Comparison of ENCODE assay signal across 8 cellular contexts in the genomic region with DNA sequence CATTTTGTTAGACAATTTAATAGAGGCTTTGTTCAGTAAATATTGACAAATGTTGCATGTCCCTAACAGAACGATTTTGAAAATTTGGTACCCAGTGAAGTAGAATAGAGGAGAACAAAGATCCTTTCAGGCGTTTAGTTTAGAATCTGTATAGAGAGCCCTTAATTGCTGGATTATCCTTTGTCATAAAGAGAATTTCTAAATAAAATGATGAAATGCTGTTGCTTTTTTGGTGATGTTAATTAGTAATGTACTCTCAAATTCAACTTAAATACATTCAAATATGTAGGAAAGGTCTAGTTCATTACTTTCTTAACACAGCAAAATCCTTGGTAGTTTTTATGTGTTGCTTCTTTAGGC. TPM values are rescaled to one million over a fixed set of nuclear protein-coding genes. Genes with fewer than 3 reads are reported as not detected.
DNase-seq lines count a peak whose midpoint lies in the region; ATAC-seq and TF ChIP-seq lines count a peak whose summit lies in the region.

No MANE protein-coding gene starts in this region.

- intact Hi-C loops in head of caudate nucleus (cut with DNase I) = loop anchor here (1.0 to 10.0 kb wide), 2 partner anchors 21 to 74 kb away; no protein-coding TSS in a partner anchor

- ATAC-seq in HG02973 (IDR thresholded peaks at IDR 0.05; ENCODE audit: unreplicated experiment) = no peak

- H3K27ac ChIP-seq in SJCRH30 = peak overlapping the region; percentile 86

- no peaks in the 10 kb centered on the region for H3K4me1 ChIP-seq in SJCRH30

- TF ChIP-seq CTCF in fibroblast of mammary gland (conservative IDR thresholded peaks at IDR 0.05; ENCODE audit: control insufficient read depth, insufficient read depth, low read depth, low read length) (no peak), retinal pigment epithelial cell (conservative IDR thresholded peaks at IDR 0.05; ENCODE audit: low read depth, low read length) (no peak)

- peaks cover 18% of the 10 kb centered on the region for H3K36me3 ChIP-seq in SJCRH30

- H3K4me3 ChIP-seq in GM08714 (ENCODE audit: low read length) (peak overlapping the region; percentile 95), SJCRH30 (peak overlapping the region; percentile 78), fibroblast of mammary gland (ENCODE audit: control insufficient read depth, low read depth, low read length) (peak overlapping the region; percentile 78), retinal pigment epithelial cell (ENCODE audit: low read length) (peak overlapping the region; percentile 96)

- DNase-seq in SJCRH30 (no peak), fibroblast of mammary gland (ENCODE audit: low read depth) (no peak), retinal pigment epithelial cell (ENCODE audit: low read depth) (no peak), head of caudate nucleus (no peak), UCSD-AML1 (lab: John Stamatoyannopoulos, UW; ENCODE audit: unreplicated experiment) (no peak), GDM1 (lab: John Stamatoyannopoulos, UW) (no peak)

- no peaks in the 10 kb centered on the region for H3K27me3 ChIP-seq in SJCRH30

- no peaks in the 10 kb centered on the region for H3K9me3 ChIP-seq in SJCRH30 (replicated peaks)

RNA-seq across cellular contexts. Expression of a gene that starts 1.2 kb away (rescaled TPM):
- total RNA-seq in SJCRH30 (2014; rRNA removed; shearing (Covaris generic)) = 90.0 and 111 TPM in 2 replicates

RNA-seq across cellular contexts. Expression of a gene that starts 19.8 kb away (rescaled TPM):
- 18.0 and 21.7 TPM in 2 replicates for total RNA-seq in SJCRH30 (2014; rRNA removed; shearing (Covaris generic))
